ENCODE assay signal across 8 cellular contexts in the genomic region with DNA sequence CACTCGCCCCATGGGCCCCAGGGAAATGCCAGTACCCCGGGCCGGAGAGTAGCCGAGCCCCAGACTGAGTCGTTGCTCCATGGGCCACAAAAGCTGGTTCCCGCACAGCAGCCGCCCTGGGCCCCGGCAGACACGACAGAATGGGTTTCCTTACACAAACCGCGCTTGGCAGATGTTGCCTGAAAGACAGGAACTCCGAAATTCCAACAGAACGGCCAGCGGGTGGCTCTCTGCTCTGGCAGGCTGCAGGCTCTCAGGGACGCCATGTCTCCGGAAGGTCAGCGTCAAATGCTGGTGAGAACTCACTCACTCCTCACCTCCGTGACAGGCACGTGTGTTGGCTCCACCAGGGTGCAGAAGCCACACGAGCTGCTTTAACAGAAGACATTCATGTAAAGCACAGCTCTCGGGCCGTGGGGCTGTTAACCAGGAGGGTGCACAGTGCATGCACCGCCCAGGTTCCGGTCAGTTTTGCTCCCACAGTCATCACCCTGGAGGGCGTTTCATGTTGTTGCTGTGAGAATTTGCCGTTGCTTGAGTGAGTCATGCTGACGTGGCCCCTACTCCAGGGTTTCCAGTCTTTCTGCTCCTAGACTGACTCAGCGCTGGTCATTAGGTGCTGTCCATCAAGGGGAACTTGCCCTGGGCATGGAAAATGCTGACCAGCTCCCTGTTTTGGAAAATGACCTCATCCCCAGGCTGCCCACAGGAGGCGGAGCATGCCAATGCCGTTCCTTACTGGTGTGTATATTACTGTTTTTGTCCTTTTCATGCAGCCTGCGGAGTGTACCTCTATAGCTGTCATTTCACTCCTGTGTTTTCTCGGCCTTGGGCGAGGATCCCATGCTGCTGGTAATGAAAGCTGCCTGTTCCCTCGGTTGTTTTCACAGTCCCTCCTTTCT. TPM values are rescaled to one million over a fixed set of nuclear protein-coding genes. Genes with fewer than 3 reads are reported as not detected.
DNase-seq lines count a peak whose midpoint lies in the region; ATAC-seq and TF ChIP-seq lines count a peak whose summit lies in the region.

No MANE protein-coding gene starts in this region.

- TF ChIP-seq CTCF in HCT116 (IDR thresholded peaks at IDR 0.05 in 2 of 3, conservative IDR thresholded peaks at IDR 0.05 in 1 of 3; ENCODE audit: borderline replicate concordance in 1 of 3, insufficient read depth in 1 of 3, low read depth in 2 of 3, low read length in 2 of 3), result no peak
- TF ChIP-seq CTCF in upper lobe of right lung (IDR thresholded peaks at IDR 0.05), result no peak

- intact Hi-C loops in HCT116 (cut with micrococcal nuclease) (loop anchor here (1.0 to 2.0 kb wide), 3 partner anchors 38 to 163 kb away; a partner anchor contains a TSS), upper lobe of right lung (cut with DNase I) (no loop called here)

- peaks cover 72% of the 10 kb centered on the region for H3K27me3 Mint-ChIP-seq in T-helper 17 cell

- ATAC-seq in HCT116 (peak; percentile 81), T-helper 17 cell (peak; percentile 24), esophagus mucosa (peak; percentile 93), upper lobe of right lung (peak; percentile 83), GM21576 (IDR thresholded peaks at IDR 0.05; ENCODE audit: unreplicated experiment) (no peak)

- peak overlapping the region; percentile 69 for H3K9ac ChIP-seq in HCT116 (ENCODE audit: low read length)
- H3K9ac ChIP-seq in mucosa of stomach (ENCODE audit: low read length), result peak overlapping the region; percentile 62

- H3K9me3 ChIP-seq in HCT116 (ENCODE audit: control insufficient read depth in 1 of 2, insufficient read depth in 1 of 2, low read depth in 1 of 2, low read length in 2 of 2) (no peaks in the 10 kb centered on the region), T-helper 17 cell (ENCODE audit: control insufficient read depth, low read length, poor library complexity, severe bottlenecking) (no peaks in the 10 kb centered on the region), mucosa of stomach (ENCODE audit: control insufficient read depth, low read length) (no peaks in the 10 kb centered on the region), upper lobe of right lung (no peaks in the 10 kb centered on the region)

- H3K4me3 Mint-ChIP-seq in T-helper 17 cell, result peak overlapping the region; percentile 37

- peak overlapping the region; percentile 78 for H3K4me2 ChIP-seq in HCT116 (ENCODE audit: low read length)

- TF ChIP-seq POLR2A in HCT116 (IDR thresholded peaks at IDR 0.05; ENCODE audit: borderline replicate concordance, extremely low read depth, insufficient read depth, insufficient read length), result peak; percentile 36

- H3K36me3 ChIP-seq in HCT116 (ENCODE audit: control insufficient read depth in 1 of 2, insufficient read depth in 2 of 2, low read length in 2 of 2), result no peaks in the 10 kb centered on the region
- no peaks in the 10 kb centered on the region for H3K36me3 ChIP-seq in mucosa of stomach (ENCODE audit: control insufficient read depth, insufficient read depth, low read length)
- no peaks in the 10 kb centered on the region for H3K36me3 ChIP-seq in upper lobe of right lung

- H3K27ac Mint-ChIP-seq in T-helper 17 cell, result no peak overlapping the region

- no peak for TF ChIP-seq RAD21 in HCT116 (IDR thresholded peaks at IDR 0.05; ENCODE audit: low read depth)

- H2AFZ ChIP-seq in HCT116 (ENCODE audit: low read depth, low read length, poor library complexity, severe bottlenecking), result no peak overlapping the region

- POLR2A ChIA-PET in HCT116 (lab: Charles Lee), result interaction anchor here (1.0 to 1.5 kb wide), 6 partner anchors 10 to 158 kb away, joined by 3 to 9 read pairs (median 4); a partner anchor contains a TSS

- TSS peak; percentile 83 for BruUV-seq in HCT116 (replicated peaks; lab: Mats Ljungman, UMichigan)

- H4K20me1 ChIP-seq in HCT116 (ENCODE audit: insufficient read depth), result no peaks in the 10 kb centered on the region

- RAD21 ChIA-PET in HCT116 (lab: Charles Lee; ENCODE audit: low non-redundant PET in 1 of 2, low total read pairs in 2 of 2, uncharacterized antibody in 2 of 2, unreplicated experiment in 2 of 2), result no interaction called here

- peak overlapping the region; percentile 85 for H3K27ac ChIP-seq in HCT116 (ENCODE audit: low read depth, low read length)
- peak overlapping the region; percentile 90 for H3K27ac ChIP-seq in upper lobe of right lung

- H3K9me2 ChIP-seq in HCT116 (ENCODE audit: insufficient read depth), result no peaks in the 10 kb centered on the region

- H3K36me3 Mint-ChIP-seq in T-helper 17 cell (ENCODE audit: low read depth), result peaks cover 5% of the 10 kb centered on the region

- DNase-seq in AG08395 (ENCODE audit: low spot score) (peak; percentile 98), HCT116 (ENCODE audit: low read depth, low spot score) (peak; percentile 99), T-helper 17 cell (no peak), upper lobe of right lung (peak; percentile 77), midbrain (lab: John Stamatoyannopoulos, UW) (no peak)

- CTCF ChIA-PET in HCT116 (lab: Charles Lee), result no interaction called here

- H3K27me3 ChIP-seq in HCT116 (ENCODE audit: insufficient read depth, low read length) (no peaks in the 10 kb centered on the region), mucosa of stomach (ENCODE audit: control insufficient read depth, insufficient read depth, low read length) (no peaks in the 10 kb centered on the region), upper lobe of right lung (no peaks in the 10 kb centered on the region)

- H3K4me1 Mint-ChIP-seq in T-helper 17 cell, result peaks cover 15% of the 10 kb centered on the region

- no peaks in the 10 kb centered on the region for H3K79me2 ChIP-seq in HCT116 (ENCODE audit: insufficient read depth, low read length)

- H3K4me3 ChIP-seq in HCT116 (replicated peaks in 1 of 2; ENCODE audit: low read depth in 1 of 2, low read length in 2 of 2), result peak overlapping the region; percentile 61 to 62
- no peak overlapping the region for H3K4me3 ChIP-seq in mucosa of stomach (ENCODE audit: low read length)
- peak overlapping the region; percentile 43 for H3K4me3 ChIP-seq in upper lobe of right lung

- H3K4me1 ChIP-seq in HCT116 (ENCODE audit: control insufficient read depth in 1 of 2, insufficient read depth in 2 of 2, low read length in 2 of 2) (peaks cover 19 to 57% of the 10 kb centered on the region in 2 experiments), mucosa of stomach (ENCODE audit: control insufficient read depth, insufficient read depth, low read length) (peaks cover 17% of the 10 kb centered on the region), upper lobe of right lung (peaks cover 21% of the 10 kb centered on the region)

TF ChIP-seq in HCT116, 20 proteins besides CTCF, POLR2A, EP300 and RAD21 (continues in another document):
- TF ChIP-seq CEBPB (IDR thresholded peaks at IDR 0.05; ENCODE audit: low read depth), result no peak
- no peak for TF ChIP-seq FOSL1 (IDR thresholded peaks at IDR 0.05; ENCODE audit: low read depth)
- TF ChIP-seq, protein P1, sequence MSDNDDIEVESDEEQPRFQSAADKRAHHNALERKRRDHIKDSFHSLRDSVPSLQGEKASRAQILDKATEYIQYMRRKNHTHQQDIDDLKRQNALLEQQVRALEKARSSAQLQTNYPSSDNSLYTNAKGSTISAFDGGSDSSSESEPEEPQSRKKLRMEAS (IDR thresholded peaks at IDR 0.05), result no peak
- TF ChIP-seq EGR1 (IDR thresholded peaks at IDR 0.05; ENCODE audit: low read depth), result no peak
- no peak for TF ChIP-seq YY1 (IDR thresholded peaks at IDR 0.05; ENCODE audit: extremely low read depth, insufficient replicate concordance, low read depth, low read length)
- TF ChIP-seq ELF1 (IDR thresholded peaks at IDR 0.05; ENCODE audit: borderline replicate concordance, low read depth), result no peak
- no peak for TF ChIP-seq SIN3A (IDR thresholded peaks at IDR 0.05; ENCODE audit: low read depth)
- no peak for TF ChIP-seq JUND (IDR thresholded peaks at IDR 0.05)
- TF ChIP-seq TCF7L2 (IDR thresholded peaks at IDR 0.05; ENCODE audit: borderline replicate concordance, extremely low read depth, insufficient read depth, insufficient read length), result peak; percentile 81
- no peak for TF ChIP-seq CBX3 (IDR thresholded peaks at IDR 0.05; ENCODE audit: low read depth)
- no peak for TF ChIP-seq SRF (IDR thresholded peaks at IDR 0.05; ENCODE audit: low read depth)
- no peak for TF ChIP-seq SP1 (IDR thresholded peaks at IDR 0.05; ENCODE audit: low read depth)
- TF ChIP-seq EZH2phosphoT487 (IDR thresholded peaks at IDR 0.05; ENCODE audit: borderline replicate concordance), result no peak
- no peak for TF ChIP-seq ZNF274 (IDR thresholded peaks at IDR 0.05; ENCODE audit: low read depth, low read length)
- no peak for TF ChIP-seq EZH2 (IDR thresholded peaks at IDR 0.05)
- peak; percentile 88 for TF ChIP-seq POLR2AphosphoS5 (IDR thresholded peaks at IDR 0.05; ENCODE audit: low read depth, low read length)
- TF ChIP-seq, protein P2, sequence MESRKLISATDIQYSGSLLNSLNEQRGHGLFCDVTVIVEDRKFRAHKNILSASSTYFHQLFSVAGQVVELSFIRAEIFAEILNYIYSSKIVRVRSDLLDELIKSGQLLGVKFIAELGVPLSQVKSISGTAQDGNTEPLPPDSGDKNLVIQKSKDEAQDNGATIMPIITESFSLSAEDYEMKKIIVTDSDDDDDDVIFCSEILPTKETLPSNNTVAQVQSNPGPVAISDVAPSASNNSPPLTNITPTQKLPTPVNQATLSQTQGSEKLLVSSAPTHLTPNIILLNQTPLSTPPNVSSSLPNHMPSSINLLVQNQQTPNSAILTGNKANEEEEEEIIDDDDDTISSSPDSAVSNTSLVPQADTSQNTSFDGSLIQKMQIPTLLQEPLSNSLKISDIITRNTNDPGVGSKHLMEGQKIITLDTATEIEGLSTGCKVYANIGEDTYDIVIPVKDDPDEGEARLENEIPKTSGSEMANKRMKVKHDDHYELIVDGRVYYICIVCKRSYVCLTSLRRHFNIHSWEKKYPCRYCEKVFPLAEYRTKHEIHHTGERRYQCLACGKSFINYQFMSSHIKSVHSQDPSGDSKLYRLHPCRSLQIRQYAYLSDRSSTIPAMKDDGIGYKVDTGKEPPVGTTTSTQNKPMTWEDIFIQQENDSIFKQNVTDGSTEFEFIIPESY (IDR thresholded peaks at IDR 0.05; ENCODE audit: extremely low read depth, insufficient replicate concordance, low read length), result peak; percentile 85
- TF ChIP-seq, protein P3, sequence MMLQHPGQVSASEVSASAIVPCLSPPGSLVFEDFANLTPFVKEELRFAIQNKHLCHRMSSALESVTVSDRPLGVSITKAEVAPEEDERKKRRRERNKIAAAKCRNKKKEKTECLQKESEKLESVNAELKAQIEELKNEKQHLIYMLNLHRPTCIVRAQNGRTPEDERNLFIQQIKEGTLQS (IDR thresholded peaks at IDR 0.05), result no peak
- 0 out of 2 replicates have a peak, but pooled peaks have one; percentile 12 for TF ChIP-seq ZFX (IDR thresholded peaks at IDR 0.05)

RNA-seq across cellular contexts. Expression of a gene that starts 44.8 kb away (rescaled TPM):
- total RNA-seq in HCT116 (2021; ENCODE audit: unreplicated experiment), result 173 TPM
- polyA plus RNA-seq in HCT116 (2012), result 96.3 and 102 TPM in 2 replicates
- total RNA-seq in T-helper 17 cell, result 100 to 1,000 TPM; 110 to 135 TPM
- 24.3 TPM for total RNA-seq in esophagus mucosa
- total RNA-seq in upper lobe of right lung, result 134 TPM

Comparison
In these comparisons a context has a peak if more than half of its experiments do, and no peak if none do; other contexts are left out.
1. DNase-seq: peak in AG08395 (single experiment), HCT116 (single experiment) and upper lobe of right lung (single experiment); none in T-helper 17 cell (0 of 3) and midbrain (single experiment).